8 cellular contexts compared by ENCODE assay signal in genomic region chr14:63543000-63543825, GRCh38. TPM values are rescaled to one million over a fixed set of nuclear protein-coding genes. Genes with fewer than 3 reads are reported as not detected.
DNase-seq lines count a peak whose midpoint lies in the region; FAIRE-seq and TF ChIP-seq lines count a peak whose summit lies in the region.

PPP2R5E (minus strand) TSS chr14:63543377; CDS start chr14:63539685, 3,692 bp downstream.

- FAIRE-seq in frontal cortex (lab: Jason Lieb, UNC) = peak; percentile 50

- H2BK120ac ChIP-seq in neuronal stem cell (ENCODE audit: low read depth, low read length) = peak within 1 kb of the TSS; percentile 81

- peak within 1 kb of the TSS; percentile 96 for H3K4me3 Mint-ChIP-seq in activated naive CD4-positive, alpha-beta T cell treated with anti-CD3 and anti-CD28 coated beads for 36 hours

- DNase-seq in GM03348 (ENCODE audit: low spot score) (peak; percentile 99), HFF-Myc (ENCODE audit: extremely low read depth, low read depth) (peak; percentile 96), NAMALWA (ENCODE audit: low spot score) (peak; percentile 96), SK-N-DZ (ENCODE audit: low spot score) (peak; percentile 98), frontal cortex (ENCODE audit: low spot score in 2 of 2) (peak; percentile 89), neuronal stem cell (ENCODE audit: low spot score) (peak; percentile 99)
- DNase-seq in activated naive CD4-positive, alpha-beta T cell treated with anti-CD3 and anti-CD28 coated beads for 36 hours = peak; percentile 99

- peaks cover 5% of the 10 kb centered on the region for H3K79me1 ChIP-seq in neuronal stem cell (ENCODE audit: low read depth, low read length)

- H2BK12ac ChIP-seq in neuronal stem cell (ENCODE audit: low read length) = no peak within 1 kb of the TSS

- CTCF ChIA-PET in activated naive CD4-positive, alpha-beta T cell treated with anti-CD3 and anti-CD28 coated beads for 36 hours (lab: Charles Lee) = interaction anchor here (0.6 to 1.2 kb wide), 3 partner anchors 76 to 255 kb away, joined by 3 to 4 read pairs (median 3); no protein-coding TSS in a partner anchor

- H3K4me1 ChIP-seq in neuronal stem cell (ENCODE audit: control insufficient read depth in 2 of 2, insufficient read depth in 1 of 2, low read depth in 1 of 2, low read length in 2 of 2) = peaks cover 0 to 5% of the 10 kb centered on the region in 2 donors

- H3K9me3 ChIP-seq in neuronal stem cell (replicated peaks in 1 of 2; ENCODE audit: control insufficient read depth in 2 of 2, insufficient read depth in 1 of 2, low read depth in 1 of 2, low read length in 2 of 2) = no peaks in the 10 kb centered on the region

- H3K4me3 ChIP-seq in HFF-Myc (replicated peaks; ENCODE audit: low read depth, low read length) (peak within 1 kb of the TSS; percentile 61), neuronal stem cell (ENCODE audit: low read length in 2 of 2) (peak within 1 kb of the TSS; percentile 72 to 97)

- H3K4me2 ChIP-seq in neuronal stem cell (ENCODE audit: insufficient read depth, low read length, poor library complexity, severe bottlenecking) = peak within 1 kb of the TSS; percentile 87

- H3K36me3 ChIP-seq in neuronal stem cell (replicated peaks in 1 of 2; ENCODE audit: control insufficient read depth in 2 of 2, insufficient read depth in 2 of 2, low read length in 2 of 2) = peaks cover 2 to 31% of the 10 kb centered on the region in 2 donors

- peak within 1 kb of the TSS; percentile 97 for H3K4ac ChIP-seq in neuronal stem cell (ENCODE audit: low read length)

- TF ChIP-seq CTCF in HFF-Myc (IDR thresholded peaks at IDR 0.05; ENCODE audit: low read depth, low read length, missing control alignments) = no peak
- no peak for TF ChIP-seq CTCF in subcutaneous adipose tissue (IDR thresholded peaks at IDR 0.05; ENCODE audit: low read depth)

- H4K91ac ChIP-seq in neuronal stem cell (ENCODE audit: low read depth, low read length, poor library complexity) = peak within 1 kb of the TSS; percentile 99

- H4K8ac ChIP-seq in neuronal stem cell (ENCODE audit: low read depth, low read length) = peak within 1 kb of the TSS; percentile 92

- H3K27me3 ChIP-seq in neuronal stem cell (ENCODE audit: control insufficient read depth in 3 of 3, insufficient read depth in 3 of 3, low read depth in 1 of 3, low read length in 3 of 3) = no peaks in the 10 kb centered on the region

- H2BK5ac ChIP-seq in neuronal stem cell (ENCODE audit: low read length) = peak within 1 kb of the TSS; percentile 100

- H3K9me3 Mint-ChIP-seq in activated naive CD4-positive, alpha-beta T cell treated with anti-CD3 and anti-CD28 coated beads for 36 hours = no peaks in the 10 kb centered on the region

- peaks cover 9% of the 10 kb centered on the region for H3K36me3 Mint-ChIP-seq in activated naive CD4-positive, alpha-beta T cell treated with anti-CD3 and anti-CD28 coated beads for 36 hours (ENCODE audit: low read depth)

- H3K27ac Mint-ChIP-seq in activated naive CD4-positive, alpha-beta T cell treated with anti-CD3 and anti-CD28 coated beads for 36 hours = peak within 1 kb of the TSS; percentile 83

- peak within 1 kb of the TSS; percentile 91 for H3K23ac ChIP-seq in neuronal stem cell (ENCODE audit: low read depth, low read length, poor library complexity)

- intact Hi-C loops in activated naive CD4-positive, alpha-beta T cell treated with anti-CD3 and anti-CD28 coated beads for 36 hours (cut with micrococcal nuclease) = loop anchor here (1.0 to 5.0 kb wide), 10 partner anchors 32 to 960 kb away; partner anchors contain the start of genes SGPP1, SYNE2, WDR89 and ZBTB25

- WGBS in neuronal stem cell (ENCODE audit: extremely low coverage in 2 of 2, insufficient read length in 2 of 2, insufficient replicate concordance in 1 of 2), 2 donors = no CpG with 5 or more reads among the region's 78 CpGs

- H2AFZ ChIP-seq in neuronal stem cell (ENCODE audit: low read length) = peak within 1 kb of the TSS; percentile 95

- peak within 1 kb of the TSS; percentile 97 for H3K27ac ChIP-seq in neuronal stem cell (replicated peaks; ENCODE audit: low read length)

- peak within 1 kb of the TSS; percentile 99 for H3K18ac ChIP-seq in neuronal stem cell (ENCODE audit: low read length)

- H3K4me1 Mint-ChIP-seq in activated naive CD4-positive, alpha-beta T cell treated with anti-CD3 and anti-CD28 coated beads for 36 hours (ENCODE audit: low read depth) = peaks cover 25% of the 10 kb centered on the region

- H3K27me3 Mint-ChIP-seq in activated naive CD4-positive, alpha-beta T cell treated with anti-CD3 and anti-CD28 coated beads for 36 hours (ENCODE audit: low read depth) = no peaks in the 10 kb centered on the region

- peak within 1 kb of the TSS; percentile 93 for H2BK15ac ChIP-seq in neuronal stem cell (ENCODE audit: low read length)

- peak within 1 kb of the TSS; percentile 97 for H3K9ac ChIP-seq in neuronal stem cell (ENCODE audit: low read depth, low read length, poor library complexity)

- peak within 1 kb of the TSS; percentile 82 for H3K14ac ChIP-seq in neuronal stem cell (ENCODE audit: low read length)

- peak within 1 kb of the TSS; percentile 90 for H2AK5ac ChIP-seq in neuronal stem cell (ENCODE audit: low read depth, low read length)

RNA-seq across cellular contexts. Expression of gene PPP2R5E, which starts in this region (rescaled TPM):
- 20.7 and 26.2 TPM in 2 replicates for polyA plus RNA-seq in SK-N-DZ (2014; cell fraction: cytosol; rRNA removed)
- 14.0 and 14.2 TPM in 2 replicates for polyA plus RNA-seq in SK-N-DZ (2014; cell fraction: nucleus; rRNA removed)
- total RNA-seq in activated naive CD4-positive, alpha-beta T cell treated with anti-CD3 and anti-CD28 coated beads for 36 hours = 10 to 100 TPM; 30.0 to 32.5 TPM
- total RNA-seq in frontal cortex (35.1 TPM), subcutaneous adipose tissue (10 to 100 TPM; 23.7 to 41.1 (median 25.5) TPM)
- 48.1 TPM for polyA plus RNA-seq in neuronal stem cell (2013, experiment 1 of 2)
- polyA plus RNA-seq in neuronal stem cell (2013, experiment 2 of 2) = 52.2 TPM

Comparison
In these comparisons a context has a peak if more than half of its experiments do, and no peak if none do; other contexts are left out.
1. Peak in every context shown above with its lines: DNase-seq, H3K4me3 ChIP-seq and H3K27ac ChIP-seq.